In genomic region chr15:27506752-27507151, GRCh38 we compare ENCODE assay signal across 28 cellular contexts.
"Had no signal": no experiment of that assay in that cellular context is flagged by ENCODE, and none has a peak within 500 bp of the region (broad histone marks: within the 10 kb centered on the region; RNA-seq: fewer than 3 reads in every experiment).

No MANE protein-coding gene starts in this region.

- DNase-seq: activated B cell treated with CpG ODN at 0.5 μM for 24 hours; activated CD4-positive, alpha-beta memory T cell treated with anti-CD3 and anti-CD28 coated beads for 36 hours; activated CD4-positive, alpha-beta T cell treated with anti-CD3 and anti-CD28 coated beads for 4 hours; activated CD4-positive, alpha-beta T cell treated with anti-CD3 and anti-CD28 coated beads, Interleukin-2, amount 10 ng/mL, durations not matched to agents 24 days and 14 days; activated CD4-positive, alpha-beta T cell treated with anti-CD3 and anti-CD28 coated beads, Interleukin-2, amount 50 U/mL, for 1 hour; activated CD4-positive, alpha-beta T cell treated with anti-CD3 and anti-CD28 coated beads, Interleukin-2, amount 50 U/mL, for 4 hours; activated CD4-positive, CD25-positive, alpha-beta regulatory T cell treated with anti-CD3 and anti-CD28 coated beads, Interleukin-2, amount 50 U/mL, for 72 hours; activated CD8-positive, alpha-beta memory T cell treated with anti-CD3 and anti-CD28 coated beads, Interleukin-2, amount 50 U/mL, for 48 hours; activated CD8-positive, alpha-beta T cell treated with anti-CD3 and anti-CD28 coated beads for 36 hours; activated effector memory CD4-positive, alpha-beta T cell treated with Interleukin-2 at 50 U/mL for 16 hours; activated gamma-delta T cell; activated naive CD4-positive, alpha-beta T cell treated with anti-CD3 and anti-CD28 coated beads, Interleukin-2, amount 10 ng/mL, durations not matched to agents 7 days and 5 days; activated naive CD4-positive, alpha-beta T cell treated with Interleukin-2 at 50 U/mL for 16 hours; activated naive CD8-positive, alpha-beta T cell treated with anti-CD3 and anti-CD28 coated beads, Interleukin-2, amount 10 ng/mL, durations not matched to agents 7 days and 5 days; activated naive CD8-positive, alpha-beta T cell treated with anti-CD3 and anti-CD28 coated beads, Interleukin-2, amount 50 U/mL, for 24 hours; activated T-cell treated with anti-CD3 and anti-CD28 coated beads, Interleukin-2, amount 50 U/mL, for 24 hours; activated T-cell treated with anti-CD3 and anti-CD28 coated beads, Interleukin-2, amount 50 U/mL, for 48 hours; amygdala; anterior cingulate cortex; caudate nucleus; cerebellar nuclear complex; T-helper 2 cell; T-helper 9 cell had no signal

- ATAC-seq: activated CD8-positive, alpha-beta T cell treated with anti-CD3 and anti-CD28 coated beads for 36 hours; activated naive CD8-positive, alpha-beta T cell treated with anti-CD3 and anti-CD28 coated beads, Interleukin-2, amount 50 U/mL, for 24 hours had no signal

- H3K4me3 ChIP-seq: ascending aorta, cardiac muscle cell had no signal

- FAIRE-seq: bronchial epithelial cell, TTC549 had no signal

- H3K36me3 ChIP-seq: ascending aorta, cardiac muscle cell had no signal

- H3K27me3 ChIP-seq: ascending aorta, cardiac muscle cell had no signal

- H3K4me1 ChIP-seq: ascending aorta had no signal

- H3K27ac ChIP-seq: ascending aorta, cardiac muscle cell, VCaP had no signal
